Comparison of ENCODE assay signal across 9 cellular contexts in the genomic region with DNA sequence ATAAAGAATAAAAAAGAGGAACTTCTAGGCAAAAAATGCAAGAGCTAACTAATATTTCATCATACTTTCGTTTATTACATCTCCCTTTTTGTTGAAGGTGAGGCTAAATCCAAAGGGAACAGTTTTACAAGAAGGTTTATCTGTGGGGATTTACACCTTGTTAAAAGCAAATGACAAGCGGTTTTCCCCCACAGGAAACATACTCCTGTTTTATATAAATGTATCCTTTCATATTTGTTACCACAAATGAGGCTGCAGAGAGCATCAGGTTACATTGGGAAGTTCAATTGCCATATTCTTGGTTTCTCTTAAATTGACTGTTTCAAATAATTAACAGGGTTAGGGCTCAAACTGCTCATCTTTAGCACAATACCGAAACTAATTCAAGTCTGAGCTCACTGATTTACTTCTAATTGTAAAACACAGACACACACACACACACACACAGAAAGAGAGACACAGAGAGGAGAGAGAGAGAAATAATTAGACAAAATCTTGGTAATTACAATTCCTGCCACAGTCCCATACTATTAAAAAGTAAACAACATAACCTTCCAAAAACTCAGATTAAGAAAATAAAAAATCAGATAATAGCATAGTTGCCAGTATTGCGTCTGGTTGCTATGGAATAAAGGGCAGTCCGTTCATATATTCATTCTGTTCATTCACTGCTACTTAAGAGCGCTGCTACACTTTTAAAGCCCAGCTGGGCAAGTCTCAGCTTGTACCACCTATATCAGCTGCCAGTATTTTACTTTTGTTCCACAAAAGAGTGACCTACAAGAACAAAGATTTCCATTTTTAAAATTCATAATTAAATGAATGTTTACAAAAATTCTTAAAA. TPM values are rescaled to one million over a fixed set of nuclear protein-coding genes. Genes with fewer than 3 reads are reported as not detected.
DNase-seq lines count a peak whose midpoint lies in the region; ATAC-seq and TF ChIP-seq lines count a peak whose summit lies in the region.
"Had no signal": no experiment of that assay in that cellular context is flagged by ENCODE, and none has a peak within 500 bp of the region (broad histone marks: within the 10 kb centered on the region; RNA-seq: fewer than 3 reads in every experiment).

No MANE protein-coding gene starts in this region.

- no peak overlapping the region for H3K4me2 ChIP-seq in GM23248 (ENCODE audit: unreplicated experiment)
- no peak overlapping the region for H3K4me2 ChIP-seq in MM.1S (ENCODE audit: low read depth, low read length)

- H3K27me3 Mint-ChIP-seq in natural killer cell treated with Interleukin-12 subunit alpha and Interleukin-12 subunit beta and Interleukin-15 and Interleukin-18, amount 100 ng/mL, for 72 hours = no peaks in the 10 kb centered on the region

- H3K4me3 ChIP-seq in GM23248 (no peak overlapping the region), MM.1S (ENCODE audit: low read length) (no peak overlapping the region)
- H3K4me3 ChIP-seq: lung had no signal

- H3K9me2 ChIP-seq in GM23248 (ENCODE audit: insufficient read depth) (no peaks in the 10 kb centered on the region), MM.1S (replicated peaks; ENCODE audit: insufficient read depth, low read length) (no peaks in the 10 kb centered on the region)

- H2AFZ ChIP-seq in GM23248 = peak overlapping the region; percentile 79
- no peak overlapping the region for H2AFZ ChIP-seq in MM.1S (ENCODE audit: low read length)

- no peak overlapping the region for H3K27ac ChIP-seq in GM23248
- H3K27ac ChIP-seq in MM.1S (ENCODE audit: low read length) = no peak overlapping the region

- ATAC-seq in activated naive CD4-positive, alpha-beta T cell treated with anti-CD3 and anti-CD28 coated beads, Interleukin-2, amount 50 U/mL, for 72 hours = peak; percentile 45 to 54
- ATAC-seq in natural killer cell treated with Interleukin-12 subunit alpha and Interleukin-12 subunit beta and Interleukin-15 and Interleukin-18, amount 100 ng/mL, for 72 hours = no peak

- H3K9ac ChIP-seq in GM23248 = no peak overlapping the region
- H3K9ac ChIP-seq in MM.1S (ENCODE audit: low read length) = no peak overlapping the region

- no peaks in the 10 kb centered on the region for H3K36me3 ChIP-seq in GM23248 (ENCODE audit: low read depth)
- no peaks in the 10 kb centered on the region for H3K36me3 ChIP-seq in MM.1S (replicated peaks; ENCODE audit: insufficient read depth, low read length)

- H3K9me3 ChIP-seq in GM23248 (ENCODE audit: low read depth) = no peaks in the 10 kb centered on the region
- no peaks in the 10 kb centered on the region for H3K9me3 ChIP-seq in MM.1S (replicated peaks; ENCODE audit: insufficient read depth, low read length)

- H3K4me3 Mint-ChIP-seq in natural killer cell treated with Interleukin-12 subunit alpha and Interleukin-12 subunit beta and Interleukin-15 and Interleukin-18, amount 100 ng/mL, for 72 hours = peak overlapping the region; percentile 77

- TF ChIP-seq CTCF in GM13976 (IDR thresholded peaks at IDR 0.05; ENCODE audit: borderline replicate concordance, control extremely low read depth, extremely low read depth, insufficient read depth, missing control alignments) (no peak), MM.1S (IDR thresholded peaks at IDR 0.05; ENCODE audit: low read length) (no peak)

- H3K27ac Mint-ChIP-seq in activated naive CD4-positive, alpha-beta T cell treated with anti-CD3 and anti-CD28 coated beads, Interleukin-2, amount 50 U/mL, for 72 hours = peak overlapping the region; percentile 80 to 92
- H3K27ac Mint-ChIP-seq in natural killer cell treated with Interleukin-12 subunit alpha and Interleukin-12 subunit beta and Interleukin-15 and Interleukin-18, amount 100 ng/mL, for 72 hours = peak overlapping the region; percentile 51 to 85

- no peaks in the 10 kb centered on the region for H3F3A ChIP-seq in GM23248 (ENCODE audit: insufficient read depth)
- no peaks in the 10 kb centered on the region for H3F3A ChIP-seq in MM.1S (ENCODE audit: insufficient read depth, low read length)

- no peaks in the 10 kb centered on the region for H3K27me3 ChIP-seq in GM23248 (replicated peaks; ENCODE audit: insufficient read depth)
- H3K27me3 ChIP-seq in MM.1S (replicated peaks; ENCODE audit: insufficient read depth, low read length) = no peaks in the 10 kb centered on the region

- DNase-seq in DMS53 (lab: John Stamatoyannopoulos, UW) (peak; percentile 58), GM23248 (no peak), NCI-H146 (lab: John Stamatoyannopoulos, UW) (peak; percentile 85), GM13976 (ENCODE audit: low spot score) (no peak), HuH-7.5 (ENCODE audit: low spot score) (no peak), MM.1S (no peak)
- DNase-seq in activated naive CD4-positive, alpha-beta T cell treated with anti-CD3 and anti-CD28 coated beads, Interleukin-2, amount 50 U/mL, for 72 hours (ENCODE audit: low spot score in 2 of 2) = no peak
- no peak for DNase-seq in natural killer cell treated with Interleukin-12 subunit alpha and Interleukin-12 subunit beta and Interleukin-15 and Interleukin-18, amount 100 ng/mL, for 72 hours (ENCODE audit: low spot score)

- H4K20me1 ChIP-seq in GM23248 (ENCODE audit: insufficient read depth) (no peaks in the 10 kb centered on the region), MM.1S (ENCODE audit: insufficient read depth, low read length) (no peaks in the 10 kb centered on the region)

- in situ Hi-C loops in GM23248 (cut with MboI) = no loop called here
- in situ Hi-C loops in GM13976 (cut with MboI; ENCODE audit: low sequenced_read_pairs, unreplicated experiment) = no loop called here

- H3K4me1 Mint-ChIP-seq in natural killer cell treated with Interleukin-12 subunit alpha and Interleukin-12 subunit beta and Interleukin-15 and Interleukin-18, amount 100 ng/mL, for 72 hours (ENCODE audit: low read depth in 2 of 2) = peaks cover 20 to 29% of the 10 kb centered on the region in 2 donors

- H3K9me3 Mint-ChIP-seq in activated naive CD4-positive, alpha-beta T cell treated with anti-CD3 and anti-CD28 coated beads, Interleukin-2, amount 50 U/mL, for 72 hours = no peaks in the 10 kb centered on the region
- H3K9me3 Mint-ChIP-seq in natural killer cell treated with Interleukin-12 subunit alpha and Interleukin-12 subunit beta and Interleukin-15 and Interleukin-18, amount 100 ng/mL, for 72 hours = no peaks in the 10 kb centered on the region

- peaks cover 0 to 6% of the 10 kb centered on the region in 2 donors for H3K36me3 Mint-ChIP-seq in activated naive CD4-positive, alpha-beta T cell treated with anti-CD3 and anti-CD28 coated beads, Interleukin-2, amount 50 U/mL, for 72 hours
- no peaks in the 10 kb centered on the region for H3K36me3 Mint-ChIP-seq in natural killer cell treated with Interleukin-12 subunit alpha and Interleukin-12 subunit beta and Interleukin-15 and Interleukin-18, amount 100 ng/mL, for 72 hours

- WGBS in GM23248 (ENCODE audit: low coverage in 1 of 2, low lambda C conversion rate in 2 of 2, missing lambda C conversion rate in 2 of 2), 2 experiments = 90 to 93% methylated on average over 6 of the region's 6 CpGs

- H3K79me2 ChIP-seq in GM23248 (ENCODE audit: insufficient read depth) (no peaks in the 10 kb centered on the region), MM.1S (ENCODE audit: low read length) (0 out of 2 replicates have a peak, but pooled peaks cover 4% of the 10 kb centered on the region)

- H3K4me1 ChIP-seq in GM23248 (ENCODE audit: insufficient read depth) (peaks cover 9% of the 10 kb centered on the region), MM.1S (ENCODE audit: low read length) (no peaks in the 10 kb centered on the region)

RNA-seq across cellular contexts. Expression of gene RFX3, which starts 17.0 kb away (rescaled TPM):
- 0.51 and 1.9 TPM in 2 replicates for total RNA-seq in GM23248 (2014; rRNA removed; shearing (Covaris generic))
- 0.80 and 1.2 TPM in 2 replicates for polyA plus RNA-seq in GM23248 (2016; fragmentation: Nextera tagmentation; extraction: Ambion mirVana)
- 10 to 100 TPM in 1 of 2 donors, 1 to 10 TPM in 1; 10.0 to 14.2 TPM for total RNA-seq in activated naive CD4-positive, alpha-beta T cell treated with anti-CD3 and anti-CD28 coated beads, Interleukin-2, amount 50 U/mL, for 72 hours
- total RNA-seq in natural killer cell treated with Interleukin-12 subunit alpha and Interleukin-12 subunit beta and Interleukin-15 and Interleukin-18, amount 100 ng/mL, for 72 hours = 10 to 100 TPM; 17.2 to 22.5 TPM

Comparison
In these comparisons a context has a peak if more than half of its experiments do, and no peak if none do; other contexts are left out.
1. DNase-seq: peak in DMS53 (single experiment) and NCI-H146 (single experiment); none in GM23248 (single experiment), activated naive CD4-positive, alpha-beta T cell treated with anti-CD3 and anti-CD28 coated beads, Interleukin-2, amount 50 U/mL, for 72 hours (0 of 2), natural killer cell treated with Interleukin-12 subunit alpha and Interleukin-12 subunit beta and Interleukin-15 and Interleukin-18, amount 100 ng/mL, for 72 hours (single experiment), GM13976 (single experiment), HuH-7.5 (single experiment) and MM.1S (single experiment).
2. ATAC-seq: peak in activated naive CD4-positive, alpha-beta T cell treated with anti-CD3 and anti-CD28 coated beads, Interleukin-2, amount 50 U/mL, for 72 hours (2 of 2); none in natural killer cell treated with Interleukin-12 subunit alpha and Interleukin-12 subunit beta and Interleukin-15 and Interleukin-18, amount 100 ng/mL, for 72 hours (0 of 2).